ENCODE assay signal across 9 cellular contexts in genomic region chr5:132498152-132498551, GRCh38. TPM values are rescaled to one million over a fixed set of nuclear protein-coding genes. Genes with fewer than 3 reads are reported as not detected.
DNase-seq lines count a peak whose midpoint lies in the region; ATAC-seq, FAIRE-seq and TF ChIP-seq lines count a peak whose summit lies in the region.
"Had no signal": no experiment of that assay in that cellular context is flagged by ENCODE, and none has a peak within 500 bp of the region (broad histone marks: within the 10 kb centered on the region; RNA-seq: fewer than 3 reads in every experiment).

No MANE protein-coding gene starts in this region.

- H3K27ac ChIP-seq in astrocyte (ENCODE audit: low read depth, low read length) (peak overlapping the region; percentile 88), lung (ENCODE audit: low read depth in 1 of 2, low read length in 1 of 2) (peak overlapping the region; percentile 93 to 99), tibial artery (peak overlapping the region; percentile 88)

- H3K9me3 Mint-ChIP-seq in activated T-cell treated with anti-CD3 and anti-CD28 coated beads, Interleukin-2, amount 50 U/mL, for 72 hours = no peaks in the 10 kb centered on the region
- no peaks in the 10 kb centered on the region for H3K9me3 Mint-ChIP-seq in activated T-cell treated with anti-CD3 and anti-CD28 coated beads, Interleukin-2, amount 50 U/mL, for 4 hours
- no peaks in the 10 kb centered on the region for H3K9me3 Mint-ChIP-seq in astrocyte (ENCODE audit: unreplicated experiment)

- peaks cover 3% of the 10 kb centered on the region for H3K27me3 Mint-ChIP-seq in activated T-cell treated with anti-CD3 and anti-CD28 coated beads, Interleukin-2, amount 50 U/mL, for 72 hours (ENCODE audit: low read depth)
- H3K27me3 Mint-ChIP-seq in activated T-cell treated with anti-CD3 and anti-CD28 coated beads, Interleukin-2, amount 50 U/mL, for 4 hours (ENCODE audit: low read depth) = no peaks in the 10 kb centered on the region
- H3K27me3 Mint-ChIP-seq in astrocyte (ENCODE audit: low read depth, unreplicated experiment) = no peaks in the 10 kb centered on the region

- H2AFZ ChIP-seq in astrocyte (ENCODE audit: low read depth, low read length) = no peak overlapping the region

- no peaks in the 10 kb centered on the region for H4K20me1 ChIP-seq in astrocyte (ENCODE audit: insufficient read depth, low read length)

- H3K36me3 ChIP-seq in astrocyte (ENCODE audit: insufficient read depth, low read length) = no peaks in the 10 kb centered on the region
- no peaks in the 10 kb centered on the region for H3K36me3 ChIP-seq in lung (ENCODE audit: control insufficient read depth in 2 of 2, insufficient read depth in 2 of 2, low read length in 2 of 2)
- H3K36me3 ChIP-seq in tibial artery = no peaks in the 10 kb centered on the region

- peak overlapping the region; percentile 78 for H3K9ac ChIP-seq in astrocyte (ENCODE audit: low read length)

- H3K4me1 ChIP-seq in astrocyte (ENCODE audit: insufficient read depth, low read length) (peaks cover 39% of the 10 kb centered on the region), lung (ENCODE audit: control insufficient read depth in 2 of 2, insufficient read depth in 2 of 2, low read length in 2 of 2) (peaks cover 0 to 35% of the 10 kb centered on the region in 2 donors), tibial artery (peaks cover 0 to 42% (median 38%) of the 10 kb centered on the region in 4 donors)

- H3K9me3 ChIP-seq in astrocyte (ENCODE audit: insufficient read depth, low read depth, low read length) (no peaks in the 10 kb centered on the region), lung (ENCODE audit: control insufficient read depth in 2 of 2, insufficient read depth in 1 of 2, low read length in 1 of 2) (no peaks in the 10 kb centered on the region), tibial artery (no peaks in the 10 kb centered on the region)

- H3K4me3 Mint-ChIP-seq in activated T-cell treated with anti-CD3 and anti-CD28 coated beads, Interleukin-2, amount 50 U/mL, for 72 hours = no peak overlapping the region
- H3K4me3 Mint-ChIP-seq in activated T-cell treated with anti-CD3 and anti-CD28 coated beads, Interleukin-2, amount 50 U/mL, for 4 hours = no peak overlapping the region
- peak overlapping the region; percentile 81 for H3K4me3 Mint-ChIP-seq in astrocyte (ENCODE audit: unreplicated experiment)

- H3K27ac Mint-ChIP-seq in activated T-cell treated with anti-CD3 and anti-CD28 coated beads, Interleukin-2, amount 50 U/mL, for 72 hours = peak overlapping the region; percentile 18
- H3K27ac Mint-ChIP-seq in astrocyte (ENCODE audit: unreplicated experiment) = peak overlapping the region; percentile 96

- H3K4me3 ChIP-seq in astrocyte (ENCODE audit: insufficient read depth, low read depth, low read length) (peak overlapping the region; percentile 9), lung (no peak overlapping the region), tibial artery (no peak overlapping the region)

- ATAC-seq in activated T-cell treated with anti-CD3 and anti-CD28 coated beads, Interleukin-2, amount 50 U/mL, for 72 hours (replicated peaks in 1 of 2) = no peak
- no peak for ATAC-seq in activated T-cell treated with anti-CD3 and anti-CD28 coated beads, Interleukin-2, amount 50 U/mL, for 4 hours
- no peak for ATAC-seq in lung (ENCODE audit: insufficient read depth, low FRiP score)

- peak overlapping the region; percentile 94 for H3K4me2 ChIP-seq in astrocyte (ENCODE audit: low read length)

- intact Hi-C loops in tibial artery (cut with DNase I; ENCODE audit: low total_unique reads) = loop anchor here (10.0 kb wide), 1 partner anchor 83 kb away; no protein-coding TSS in a partner anchor

- no peak for FAIRE-seq in astrocyte (lab: Jason Lieb, UNC)

- WGBS in lung, 2 donors = 62 to 93% methylated on average over 3 of the region's 3 CpGs

- H3K27me3 ChIP-seq in astrocyte (ENCODE audit: insufficient read depth, low read length) (no peaks in the 10 kb centered on the region), lung (ENCODE audit: control insufficient read depth, insufficient read depth) (no peaks in the 10 kb centered on the region), tibial artery (no peaks in the 10 kb centered on the region)

- H3K36me3 Mint-ChIP-seq in activated T-cell treated with anti-CD3 and anti-CD28 coated beads, Interleukin-2, amount 50 U/mL, for 72 hours (ENCODE audit: insufficient read depth in 2 of 2) = no peaks in the 10 kb centered on the region
- no peaks in the 10 kb centered on the region for H3K36me3 Mint-ChIP-seq in activated T-cell treated with anti-CD3 and anti-CD28 coated beads, Interleukin-2, amount 50 U/mL, for 4 hours (ENCODE audit: insufficient read depth)
- H3K36me3 Mint-ChIP-seq in astrocyte (ENCODE audit: low read depth, unreplicated experiment) = no peaks in the 10 kb centered on the region

- no peak for TF ChIP-seq CTCF in astrocyte (IDR thresholded peaks at IDR 0.05; ENCODE audit: insufficient read depth, low read depth, low read length)
- no peak for TF ChIP-seq CTCF in lung (IDR thresholded peaks at IDR 0.05; ENCODE audit: control extremely low read depth, extremely low read depth)
- TF ChIP-seq CTCF in tibial artery (IDR thresholded peaks at IDR 0.05) = no peak

- H3K4me1 Mint-ChIP-seq in activated T-cell treated with anti-CD3 and anti-CD28 coated beads, Interleukin-2, amount 50 U/mL, for 72 hours (ENCODE audit: low read depth) = peaks cover 68% of the 10 kb centered on the region
- peaks cover 63% of the 10 kb centered on the region for H3K4me1 Mint-ChIP-seq in activated T-cell treated with anti-CD3 and anti-CD28 coated beads, Interleukin-2, amount 50 U/mL, for 4 hours (ENCODE audit: low read depth)
- peaks cover 26% of the 10 kb centered on the region for H3K4me1 Mint-ChIP-seq in astrocyte (ENCODE audit: low read depth, unreplicated experiment)

- DNase-seq in activated T-cell treated with anti-CD3 and anti-CD28 coated beads, Interleukin-2, amount 50 U/mL, for 72 hours = peak in 1 of 2 donors; percentile 16
- DNase-seq in activated T-cell treated with anti-CD3 and anti-CD28 coated beads, Interleukin-2, amount 50 U/mL, for 4 hours = no peak
- DNase-seq in astrocyte (ENCODE audit: low read depth) (peak; percentile 29), lung (ENCODE audit: low spot score) (no peak), tibial artery (peak; percentile 68 to 91), HUDEP-2 (lab: John Stamatoyannopoulos, UW; ENCODE audit: unreplicated experiment in 76 of 76) (no peak), NCI-H2196 treated with DMSO at 0.1 percent for 48 hours (lab: John Stamatoyannopoulos, UW; ENCODE audit: unreplicated experiment) (no peak), Kasumi-1 (lab: John Stamatoyannopoulos, UW) (no peak)
- DNase-seq: NCI-H1048 had no signal

- no peaks in the 10 kb centered on the region for H3K79me2 ChIP-seq in astrocyte (ENCODE audit: insufficient read depth, low read length)

RNA-seq across cellular contexts. Expression of gene IRF1, which starts 7.6 kb away (rescaled TPM):
- 100 to 1,000 TPM; 212 to 226 TPM for total RNA-seq in activated T-cell treated with anti-CD3 and anti-CD28 coated beads, Interleukin-2, amount 50 U/mL, for 72 hours
- total RNA-seq in activated T-cell treated with anti-CD3 and anti-CD28 coated beads, Interleukin-2, amount 50 U/mL, for 4 hours = 100 to 1,000 TPM; 342 to 390 (median 377) TPM
- 39.7 and 42.5 TPM in 2 replicates for total RNA-seq in astrocyte
- total RNA-seq in lung = 10 to 100 TPM; 53.8 to 83.2 TPM
- 100 to 1,000 TPM in 1 of 2 donors, 10 to 100 TPM in 1; 32.9 to 141 TPM for polyA plus RNA-seq in lung

RNA-seq across cellular contexts. Expression of gene IL5, which starts 45.2 kb away (rescaled TPM):
- total RNA-seq in activated T-cell treated with anti-CD3 and anti-CD28 coated beads, Interleukin-2, amount 50 U/mL, for 72 hours = 1 to 10 TPM; 1.3 to 2.1 TPM
- 10 to 100 TPM in 2 of 3 donors, 1 to 10 TPM in 1; 3.6 to 24.1 (median 17.5) TPM for total RNA-seq in activated T-cell treated with anti-CD3 and anti-CD28 coated beads, Interleukin-2, amount 50 U/mL, for 4 hours
- not detected in 2 replicates for total RNA-seq in astrocyte
- not detected for total RNA-seq in lung
- polyA plus RNA-seq in lung = not detected

RNA-seq across cellular contexts. Expression of gene RAD50, which starts 58.6 kb away (rescaled TPM):
- total RNA-seq in activated T-cell treated with anti-CD3 and anti-CD28 coated beads, Interleukin-2, amount 50 U/mL, for 72 hours = 10 to 100 TPM; 42.1 to 46.1 TPM
- total RNA-seq in activated T-cell treated with anti-CD3 and anti-CD28 coated beads, Interleukin-2, amount 50 U/mL, for 4 hours = 10 to 100 TPM; 42.7 to 46.8 (median 43.6) TPM
- total RNA-seq in astrocyte (26.1 and 26.8 TPM in 2 replicates), lung (10 to 100 TPM; 28.4 to 46.7 TPM)
- 1 to 10 TPM; 8.2 to 9.3 TPM for polyA plus RNA-seq in lung

Comparison
In these comparisons a context has a peak if more than half of its experiments do, and no peak if none do; other contexts are left out.
1. DNase-seq: peak in astrocyte (single experiment) and tibial artery (2 of 2); none in activated T-cell treated with anti-CD3 and anti-CD28 coated beads, Interleukin-2, amount 50 U/mL, for 4 hours (single experiment), lung (single experiment), HUDEP-2 (0 of 76), NCI-H2196 treated with DMSO at 0.1 percent for 48 hours (single experiment) and Kasumi-1 (0 of 2).
2. Peak in every context shown above with its lines, with median percentiles within 50 percentile points of each other: H3K27ac ChIP-seq.